In the genomic region with DNA sequence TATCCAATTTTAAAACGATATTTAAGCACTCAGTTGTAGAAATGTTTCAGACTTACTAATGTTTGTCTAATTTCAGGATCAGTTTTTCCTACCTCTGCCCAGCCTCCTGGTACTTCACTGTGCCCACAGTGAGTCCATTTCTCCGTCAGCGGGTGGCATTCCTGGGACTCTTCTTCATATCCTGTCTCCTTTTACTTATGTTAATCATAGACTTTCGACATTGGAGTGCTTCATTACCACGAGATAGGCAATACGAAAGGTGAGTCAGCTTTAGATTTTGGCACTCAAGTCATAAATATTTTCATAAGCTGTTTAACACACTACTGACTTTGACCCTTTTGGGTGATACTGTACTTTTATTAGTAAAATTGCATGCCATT, we compare ENCODE assay signal across 2 cellular contexts.
TF ChIP-seq lines count a peak whose summit lies in the region.

No MANE protein-coding gene starts in this region.

TF ChIP-seq in SK-N-SH, 30 proteins besides CTCF, POLR2A, EP300 and RAD21 (continued from another document):
- TF ChIP-seq, protein P1, sequence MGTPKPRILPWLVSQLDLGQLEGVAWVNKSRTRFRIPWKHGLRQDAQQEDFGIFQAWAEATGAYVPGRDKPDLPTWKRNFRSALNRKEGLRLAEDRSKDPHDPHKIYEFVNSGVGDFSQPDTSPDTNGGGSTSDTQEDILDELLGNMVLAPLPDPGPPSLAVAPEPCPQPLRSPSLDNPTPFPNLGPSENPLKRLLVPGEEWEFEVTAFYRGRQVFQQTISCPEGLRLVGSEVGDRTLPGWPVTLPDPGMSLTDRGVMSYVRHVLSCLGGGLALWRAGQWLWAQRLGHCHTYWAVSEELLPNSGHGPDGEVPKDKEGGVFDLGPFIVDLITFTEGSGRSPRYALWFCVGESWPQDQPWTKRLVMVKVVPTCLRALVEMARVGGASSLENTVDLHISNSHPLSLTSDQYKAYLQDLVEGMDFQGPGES (IDR thresholded peaks at IDR 0.05; ENCODE audit: low read depth, low read length) = no peak
- peak; percentile 78 for TF ChIP-seq NFIC (IDR thresholded peaks at IDR 0.05; ENCODE audit: borderline replicate concordance)
- no peak for TF ChIP-seq FOXJ3 (CRISPR knock-in tag; IDR thresholded peaks at IDR 0.05)
- no peak for TF ChIP-seq FOXM1 (IDR thresholded peaks at IDR 0.05; ENCODE audit: low read depth)
- no peak for TF ChIP-seq EZH2phosphoT487 (IDR thresholded peaks at IDR 0.05; ENCODE audit: borderline replicate concordance, low read depth)
- peak; percentile 85 for TF ChIP-seq FOSL2 (IDR thresholded peaks at IDR 0.05; ENCODE audit: borderline replicate concordance, low read depth)
- TF ChIP-seq, protein P2, sequence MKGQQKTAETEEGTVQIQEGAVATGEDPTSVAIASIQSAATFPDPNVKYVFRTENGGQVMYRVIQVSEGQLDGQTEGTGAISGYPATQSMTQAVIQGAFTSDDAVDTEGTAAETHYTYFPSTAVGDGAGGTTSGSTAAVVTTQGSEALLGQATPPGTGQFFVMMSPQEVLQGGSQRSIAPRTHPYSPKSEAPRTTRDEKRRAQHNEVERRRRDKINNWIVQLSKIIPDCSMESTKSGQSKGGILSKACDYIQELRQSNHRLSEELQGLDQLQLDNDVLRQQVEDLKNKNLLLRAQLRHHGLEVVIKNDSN (IDR thresholded peaks at IDR 0.05; ENCODE audit: borderline replicate concordance, low read depth) = no peak
- peak; percentile 53; the same call in 1 of the 2 replicates for TF ChIP-seq TEAD4 (IDR thresholded peaks at IDR 0.05; ENCODE audit: borderline replicate concordance, insufficient read depth)
- TF ChIP-seq TAF1 (IDR thresholded peaks at IDR 0.05; ENCODE audit: borderline replicate concordance, low read depth, low read length) = no peak
- TF ChIP-seq, protein P3, sequence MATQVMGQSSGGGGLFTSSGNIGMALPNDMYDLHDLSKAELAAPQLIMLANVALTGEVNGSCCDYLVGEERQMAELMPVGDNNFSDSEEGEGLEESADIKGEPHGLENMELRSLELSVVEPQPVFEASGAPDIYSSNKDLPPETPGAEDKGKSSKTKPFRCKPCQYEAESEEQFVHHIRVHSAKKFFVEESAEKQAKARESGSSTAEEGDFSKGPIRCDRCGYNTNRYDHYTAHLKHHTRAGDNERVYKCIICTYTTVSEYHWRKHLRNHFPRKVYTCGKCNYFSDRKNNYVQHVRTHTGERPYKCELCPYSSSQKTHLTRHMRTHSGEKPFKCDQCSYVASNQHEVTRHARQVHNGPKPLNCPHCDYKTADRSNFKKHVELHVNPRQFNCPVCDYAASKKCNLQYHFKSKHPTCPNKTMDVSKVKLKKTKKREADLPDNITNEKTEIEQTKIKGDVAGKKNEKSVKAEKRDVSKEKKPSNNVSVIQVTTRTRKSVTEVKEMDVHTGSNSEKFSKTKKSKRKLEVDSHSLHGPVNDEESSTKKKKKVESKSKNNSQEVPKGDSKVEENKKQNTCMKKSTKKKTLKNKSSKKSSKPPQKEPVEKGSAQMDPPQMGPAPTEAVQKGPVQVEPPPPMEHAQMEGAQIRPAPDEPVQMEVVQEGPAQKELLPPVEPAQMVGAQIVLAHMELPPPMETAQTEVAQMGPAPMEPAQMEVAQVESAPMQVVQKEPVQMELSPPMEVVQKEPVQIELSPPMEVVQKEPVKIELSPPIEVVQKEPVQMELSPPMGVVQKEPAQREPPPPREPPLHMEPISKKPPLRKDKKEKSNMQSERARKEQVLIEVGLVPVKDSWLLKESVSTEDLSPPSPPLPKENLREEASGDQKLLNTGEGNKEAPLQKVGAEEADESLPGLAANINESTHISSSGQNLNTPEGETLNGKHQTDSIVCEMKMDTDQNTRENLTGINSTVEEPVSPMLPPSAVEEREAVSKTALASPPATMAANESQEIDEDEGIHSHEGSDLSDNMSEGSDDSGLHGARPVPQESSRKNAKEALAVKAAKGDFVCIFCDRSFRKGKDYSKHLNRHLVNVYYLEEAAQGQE (IDR thresholded peaks at IDR 0.05; ENCODE audit: low read depth, low read length) = no peak
- peak; percentile 60; the same call in 1 of the 2 replicates for TF ChIP-seq JUND (IDR thresholded peaks at IDR 0.05)
- TF ChIP-seq PBX3 (IDR thresholded peaks at IDR 0.05) = peak; percentile 77
- TF ChIP-seq, protein P4, sequence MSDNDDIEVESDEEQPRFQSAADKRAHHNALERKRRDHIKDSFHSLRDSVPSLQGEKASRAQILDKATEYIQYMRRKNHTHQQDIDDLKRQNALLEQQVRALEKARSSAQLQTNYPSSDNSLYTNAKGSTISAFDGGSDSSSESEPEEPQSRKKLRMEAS (IDR thresholded peaks at IDR 0.05; ENCODE audit: low read depth) = peak; percentile 59; the same call in 1 of the 2 replicates

TF ChIP-seq in WTC11, 78 proteins besides CTCF, POLR2A, EP300 and RAD21 (continued from another document):
- TF ChIP-seq, protein P5, sequence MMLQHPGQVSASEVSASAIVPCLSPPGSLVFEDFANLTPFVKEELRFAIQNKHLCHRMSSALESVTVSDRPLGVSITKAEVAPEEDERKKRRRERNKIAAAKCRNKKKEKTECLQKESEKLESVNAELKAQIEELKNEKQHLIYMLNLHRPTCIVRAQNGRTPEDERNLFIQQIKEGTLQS (CRISPR knock-in tag; conservative IDR thresholded peaks at IDR 0.05) = no peak
- TF ChIP-seq ZNF219 (CRISPR knock-in tag; IDR thresholded peaks at IDR 0.05; ENCODE audit: borderline replicate concordance) (no peak), ZNF396 (CRISPR knock-in tag; IDR thresholded peaks at IDR 0.05; ENCODE audit: borderline replicate concordance) (no peak), OVOL2 (CRISPR knock-in tag; IDR thresholded peaks at IDR 0.05; ENCODE audit: borderline replicate concordance) (no peak), ZNF263 (CRISPR knock-in tag; IDR thresholded peaks at IDR 0.05; ENCODE audit: low read depth) (no peak), MXD4 (CRISPR knock-in tag; IDR thresholded peaks at IDR 0.05; ENCODE audit: borderline replicate concordance) (no peak), JAZF1 (CRISPR knock-in tag; IDR thresholded peaks at IDR 0.05) (no peak), NFE2L1 (CRISPR knock-in tag; IDR thresholded peaks at IDR 0.05) (no peak), USF2 (CRISPR knock-in tag; IDR thresholded peaks at IDR 0.05) (no peak), EMX1 (CRISPR knock-in tag; IDR thresholded peaks at IDR 0.05) (no peak), TCF7 (CRISPR knock-in tag; IDR thresholded peaks at IDR 0.05; ENCODE audit: low read depth) (no peak)
